18 cellular contexts compared by ENCODE assay signal in the genomic region with DNA sequence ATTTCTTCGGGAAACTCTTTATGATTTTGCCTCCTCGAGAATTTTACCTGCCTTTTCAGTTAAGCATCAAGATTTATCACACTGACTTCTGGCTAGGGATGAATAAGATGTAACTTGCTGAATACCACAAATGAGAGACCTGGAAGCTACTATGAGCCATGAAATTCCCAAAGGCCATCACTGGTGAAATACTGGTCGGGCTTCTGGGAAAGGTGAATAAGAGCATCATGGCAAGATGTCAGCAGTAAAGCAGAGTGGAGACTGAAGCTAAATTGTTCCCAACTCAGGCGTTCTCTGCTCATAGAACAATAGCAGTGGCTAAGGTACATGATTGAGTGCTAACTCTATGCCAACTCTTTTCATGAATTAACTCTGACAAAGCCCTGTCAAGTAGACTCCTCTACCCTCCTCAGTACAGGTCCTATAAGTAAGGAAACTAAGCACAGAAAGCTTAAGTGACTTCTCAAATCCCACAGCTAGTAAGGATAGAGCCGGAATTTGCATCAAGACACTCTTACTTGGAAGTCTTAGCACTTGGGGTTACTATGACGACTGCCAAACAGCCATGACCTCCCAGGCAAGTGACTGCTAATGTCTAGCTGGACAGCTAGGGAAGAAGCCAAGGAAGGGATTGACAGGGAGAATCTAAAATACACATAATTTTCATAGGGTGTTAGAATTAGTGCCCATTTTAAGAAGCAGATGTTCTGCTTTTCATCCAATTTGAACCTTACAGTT. TPM values are rescaled to one million over a fixed set of nuclear protein-coding genes. Genes with fewer than 3 reads are reported as not detected.
DNase-seq lines count a peak whose midpoint lies in the region; ATAC-seq, FAIRE-seq and TF ChIP-seq lines count a peak whose summit lies in the region.
"Had no signal": no experiment of that assay in that cellular context is flagged by ENCODE, and none has a peak within 500 bp of the region (broad histone marks: within the 10 kb centered on the region; RNA-seq: fewer than 3 reads in every experiment).

No MANE protein-coding gene starts in this region.

- TF ChIP-seq CTCF in D721Med (IDR thresholded peaks at IDR 0.05; ENCODE audit: insufficient read depth, missing control alignments) (no peak), HEK293 (tag by site-specific recombination; IDR thresholded peaks at IDR 0.05) (no peak), esophagus squamous epithelium (IDR thresholded peaks at IDR 0.05) (no peak)

- intact Hi-C loops in esophagus squamous epithelium (cut with DNase I): no loop called here

- CTCF ChIA-PET in HEK293 (lab: Yijun Ruan, JAX): interaction anchor here (0.5 kb wide), 1 partner anchor 432 kb away, joined by 3 read pairs; a partner anchor contains a TSS

- no peaks in the 10 kb centered on the region for H3K4me1 ChIP-seq in HEK293 (ENCODE audit: control insufficient read depth, insufficient read depth, low read length)
- no peaks in the 10 kb centered on the region for H3K4me1 ChIP-seq in mesodermal cell (ENCODE audit: control insufficient read depth, insufficient read depth, low read length, poor library complexity, severe bottlenecking)
- peaks cover 0 to 25% (median 11%) of the 10 kb centered on the region in 3 donors for H3K4me1 ChIP-seq in esophagus squamous epithelium
- H3K4me1 ChIP-seq: HAP-1 had no signal

- TF ChIP-seq POLR2A in esophagus squamous epithelium (IDR thresholded peaks at IDR 0.05): no peak

- H3K4me3 ChIP-seq in HEK293 (ENCODE audit: low read depth, low read length) (no peak overlapping the region), mesodermal cell (ENCODE audit: extremely low read depth, insufficient read depth, low read length, poor library complexity, severe bottlenecking) (no peak overlapping the region), esophagus squamous epithelium (no peak overlapping the region)
- H3K4me3 ChIP-seq: HAP-1 had no signal

- H3K9me3 ChIP-seq in HEK293 (ENCODE audit: control insufficient read depth, insufficient read depth, low read depth, low read length) (no peaks in the 10 kb centered on the region), mesodermal cell (ENCODE audit: control insufficient read depth, low read length) (no peaks in the 10 kb centered on the region), esophagus squamous epithelium (no peaks in the 10 kb centered on the region)
- H3K9me3 ChIP-seq: HAP-1 had no signal

- H3K27ac ChIP-seq in HEK293 (ENCODE audit: extremely low read depth, low read depth, low read length) (no peak overlapping the region), epithelial cell of prostate (peak overlapping the region; percentile 57), mesodermal cell (ENCODE audit: low read depth, low read length, severe bottlenecking) (peak overlapping the region; percentile 19), esophagus squamous epithelium (peak overlapping the region in 1 of 4 donors; percentile 49)

- 81 to 92% methylated on average over 2 of the region's 6 CpGs for WGBS in mesodermal cell (ENCODE audit: insufficient coverage in 2 of 2), 2 experiments
- WGBS in esophagus squamous epithelium, 2 donors: 45 to 53% methylated on average over 6 of the region's 6 CpGs

- ATAC-seq in HG02763 (IDR thresholded peaks at IDR 0.05; ENCODE audit: unreplicated experiment) (no peak), GM18511 (IDR thresholded peaks at IDR 0.05; ENCODE audit: unreplicated experiment) (no peak)
- ATAC-seq: PC-3 had no signal

- DNase-seq in D721Med (ENCODE audit: insufficient read length, low spot score) (no peak), epithelial cell of prostate (ENCODE audit: low read depth, low spot score) (no peak), esophagus squamous epithelium (lab: John Stamatoyannopoulos, UW) (no peak), SW 1271 (lab: John Stamatoyannopoulos, UW) (no peak)
- DNase-seq: IMR-90, NCI-H1436, NCI-H2081 treated with DMSO at 0.1 percent for 48 hours, NCI-H226, NCI-H69, PC-3 had no signal

- POLR2A ChIA-PET in HEK293 (lab: Yijun Ruan, JAX): no interaction called here

- H3K27me3 ChIP-seq in esophagus squamous epithelium: no peaks in the 10 kb centered on the region

- peaks cover 0 to 33% of the 10 kb centered on the region in 2 experiments; a peak in 2 of 3 replicates for H3K36me3 ChIP-seq in HEK293 (ENCODE audit: control insufficient read depth in 2 of 2, insufficient read depth in 1 of 2, low read length in 2 of 2)
- peaks cover 35% of the 10 kb centered on the region for H3K36me3 ChIP-seq in mesodermal cell (ENCODE audit: control insufficient read depth, insufficient read depth, low read length)
- H3K36me3 ChIP-seq in esophagus squamous epithelium: peaks cover 0 to 45% (median 0%) of the 10 kb centered on the region in 3 donors
- H3K36me3 ChIP-seq: HAP-1 had no signal

- peak; percentile 11 for FAIRE-seq in D721Med (lab: Jason Lieb, UNC)

TF ChIP-seq in HEK293, 187 proteins besides CTCF, POLR2A, EP300 and RAD21:
- TF ChIP-seq, protein P1, sequence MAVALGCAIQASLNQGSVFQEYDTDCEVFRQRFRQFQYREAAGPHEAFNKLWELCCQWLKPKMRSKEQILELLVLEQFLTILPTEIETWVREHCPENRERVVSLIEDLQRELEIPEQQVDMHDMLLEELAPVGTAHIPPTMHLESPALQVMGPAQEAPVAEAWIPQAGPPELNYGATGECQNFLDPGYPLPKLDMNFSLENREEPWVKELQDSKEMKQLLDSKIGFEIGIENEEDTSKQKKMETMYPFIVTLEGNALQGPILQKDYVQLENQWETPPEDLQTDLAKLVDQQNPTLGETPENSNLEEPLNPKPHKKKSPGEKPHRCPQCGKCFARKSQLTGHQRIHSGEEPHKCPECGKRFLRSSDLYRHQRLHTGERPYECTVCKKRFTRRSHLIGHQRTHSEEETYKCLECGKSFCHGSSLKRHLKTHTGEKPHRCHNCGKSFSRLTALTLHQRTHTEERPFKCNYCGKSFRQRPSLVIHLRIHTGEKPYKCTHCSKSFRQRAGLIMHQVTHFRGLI (tag by site-specific recombination; IDR thresholded peaks at IDR 0.05): peak; percentile 92
- TF ChIP-seq TRIM28 (IDR thresholded peaks at IDR 0.05; ENCODE audit: borderline replicate concordance, low read length) (no peak), ZSCAN16 (tag by site-specific recombination; IDR thresholded peaks at IDR 0.05) (no peak), ZNF214 (tag by site-specific recombination; IDR thresholded peaks at IDR 0.05; ENCODE audit: borderline replicate concordance) (no peak), ZFP37 (tag by site-specific recombination; IDR thresholded peaks at IDR 0.05) (no peak), ZBTB21 (tag by site-specific recombination; IDR thresholded peaks at IDR 0.05) (no peak)
- TF ChIP-seq, protein P2, sequence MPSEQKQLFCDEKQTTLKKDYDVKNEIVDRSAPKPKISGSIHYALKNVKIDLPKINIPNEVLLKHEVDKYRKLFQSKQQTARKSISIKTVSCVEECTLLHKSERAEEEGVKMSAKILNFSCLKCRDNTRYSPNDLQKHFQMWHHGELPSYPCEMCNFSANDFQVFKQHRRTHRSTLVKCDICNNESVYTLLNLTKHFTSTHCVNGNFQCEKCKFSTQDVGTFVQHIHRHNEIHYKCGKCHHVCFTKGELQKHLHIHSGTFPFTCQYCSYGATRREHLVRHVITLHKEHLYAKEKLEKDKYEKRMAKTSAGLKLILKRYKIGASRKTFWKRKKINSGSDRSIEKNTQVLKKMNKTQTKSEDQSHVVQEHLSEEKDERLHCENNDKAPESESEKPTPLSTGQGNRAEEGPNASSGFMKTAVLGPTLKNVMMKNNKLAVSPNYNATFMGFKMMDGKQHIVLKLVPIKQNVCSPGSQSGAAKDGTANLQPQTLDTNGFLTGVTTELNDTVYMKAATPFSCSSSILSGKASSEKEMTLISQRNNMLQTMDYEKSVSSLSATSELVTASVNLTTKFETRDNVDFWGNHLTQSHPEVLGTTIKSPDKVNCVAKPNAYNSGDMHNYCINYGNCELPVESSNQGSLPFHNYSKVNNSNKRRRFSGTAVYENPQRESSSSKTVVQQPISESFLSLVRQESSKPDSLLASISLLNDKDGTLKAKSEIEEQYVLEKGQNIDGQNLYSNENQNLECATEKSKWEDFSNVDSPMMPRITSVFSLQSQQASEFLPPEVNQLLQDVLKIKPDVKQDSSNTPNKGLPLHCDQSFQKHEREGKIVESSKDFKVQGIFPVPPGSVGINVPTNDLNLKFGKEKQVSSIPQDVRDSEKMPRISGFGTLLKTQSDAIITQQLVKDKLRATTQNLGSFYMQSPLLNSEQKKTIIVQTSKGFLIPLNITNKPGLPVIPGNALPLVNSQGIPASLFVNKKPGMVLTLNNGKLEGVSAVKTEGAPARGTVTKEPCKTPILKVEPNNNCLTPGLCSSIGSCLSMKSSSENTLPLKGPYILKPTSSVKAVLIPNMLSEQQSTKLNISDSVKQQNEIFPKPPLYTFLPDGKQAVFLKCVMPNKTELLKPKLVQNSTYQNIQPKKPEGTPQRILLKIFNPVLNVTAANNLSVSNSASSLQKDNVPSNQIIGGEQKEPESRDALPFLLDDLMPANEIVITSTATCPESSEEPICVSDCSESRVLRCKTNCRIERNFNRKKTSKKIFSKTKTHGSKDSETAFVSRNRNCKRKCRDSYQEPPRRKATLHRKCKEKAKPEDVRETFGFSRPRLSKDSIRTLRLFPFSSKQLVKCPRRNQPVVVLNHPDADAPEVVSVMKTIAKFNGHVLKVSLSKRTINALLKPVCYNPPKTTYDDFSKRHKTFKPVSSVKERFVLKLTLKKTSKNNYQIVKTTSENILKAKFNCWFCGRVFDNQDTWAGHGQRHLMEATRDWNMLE (tag by site-specific recombination; conservative IDR thresholded peaks at IDR 0.05; ENCODE audit: low read depth): no peak
TF ChIP-seq in HEK293: peak in this region for 1.

RNA-seq across cellular contexts. Expression of a gene that starts 22.7 kb away (rescaled TPM):
- 5.8 TPM for polyA plus RNA-seq in mesodermal cell (2013, experiment 1 of 2)
- 8.1 TPM for polyA plus RNA-seq in mesodermal cell (2013, experiment 2 of 2)
- total RNA-seq in esophagus squamous epithelium: 100 to 1,000 TPM; 210 to 311 (median 279) TPM
- total RNA-seq: A673, Daoy had no signal
- polyA plus RNA-seq: CD14-positive monocyte had no signal

RNA-seq across cellular contexts. Expression of a gene that starts 37.0 kb away (rescaled TPM):
- polyA plus RNA-seq in mesodermal cell (2013, experiment 1 of 2): 34.5 TPM
- polyA plus RNA-seq in mesodermal cell (2013, experiment 2 of 2): 43.3 TPM
- total RNA-seq in esophagus squamous epithelium: 100 to 1,000 TPM; 154 to 393 (median 290) TPM
- total RNA-seq: IMR-90 had no signal
- polyA plus RNA-seq: IMR-90 had no signal
